9 cellular contexts compared by ENCODE assay signal in the genomic region with DNA sequence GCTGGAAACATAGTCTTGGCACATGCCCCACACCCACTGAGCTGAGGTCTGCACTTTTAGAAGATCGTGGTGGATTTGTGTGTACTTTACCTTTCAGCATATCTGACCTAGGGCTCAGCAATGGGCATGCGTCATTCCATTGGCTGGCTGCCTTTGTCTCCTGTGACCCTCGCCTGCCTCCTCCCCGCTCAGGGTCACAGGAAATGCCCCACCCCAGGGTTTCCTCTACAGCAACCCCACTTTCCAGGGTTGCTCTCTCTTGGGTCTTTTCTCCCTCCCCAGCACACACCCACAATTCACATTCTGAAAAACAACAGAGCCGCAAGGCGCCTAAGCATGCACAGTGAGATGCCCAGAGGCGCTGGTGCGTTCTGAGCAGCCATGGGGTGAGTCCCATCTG. TPM values are rescaled to one million over a fixed set of nuclear protein-coding genes. Genes with fewer than 3 reads are reported as not detected.
"Had no signal": no experiment of that assay in that cellular context is flagged by ENCODE, and none has a peak within 500 bp of the region (broad histone marks: within the 10 kb centered on the region; RNA-seq: fewer than 3 reads in every experiment).

No MANE protein-coding gene starts in this region.

RNA-seq across cellular contexts. Expression of gene CES1, which starts 29.2 kb away (rescaled TPM):
- total RNA-seq: activated B cell treated with CpG ODN at 0.5 μM for 24 hours; activated CD8-positive, alpha-beta T cell treated with anti-CD3 and anti-CD28 coated beads for 36 hours; activated naive CD4-positive, alpha-beta T cell treated with anti-CD3 and anti-CD28 coated beads for 36 hours; activated naive CD8-positive, alpha-beta T cell treated with anti-CD3 and anti-CD28 coated beads for 36 hours; activated T-helper 1 cell treated with anti-CD3 and anti-CD28 coated beads, Interleukin-12 subunit alpha, Interleukin-12 subunit beta, Interleukin-2, Interleukin-4 antibody, amounts not matched to agents 30 ng/mL and 10 ng/mL and 1 ng/mL, durations not matched to agents 14 hours and 24 hours and 36 hours; activated T-helper 2 cell treated with anti-CD3 and anti-CD28 coated beads, Interferon-gamma antibody, Interleukin-2, Interleukin-4, amounts not matched to agents 10 μg/mL and 5 μg/mL and 100 μg/mL, durations not matched to agents 14 hours and 24 hours and 36 hours; dermis microvascular lymphatic vessel endothelial cell; epithelial cell of proximal tubule; T-helper 1 cell treated with Interleukin-12 subunit alpha and Interleukin-12 subunit beta and Interleukin-4 antibody, amounts not matched to agents 30 ng/mL and 1 ng/mL, for 36 hours had no signal
